8 cellular contexts compared by ENCODE assay signal in the genomic region with DNA sequence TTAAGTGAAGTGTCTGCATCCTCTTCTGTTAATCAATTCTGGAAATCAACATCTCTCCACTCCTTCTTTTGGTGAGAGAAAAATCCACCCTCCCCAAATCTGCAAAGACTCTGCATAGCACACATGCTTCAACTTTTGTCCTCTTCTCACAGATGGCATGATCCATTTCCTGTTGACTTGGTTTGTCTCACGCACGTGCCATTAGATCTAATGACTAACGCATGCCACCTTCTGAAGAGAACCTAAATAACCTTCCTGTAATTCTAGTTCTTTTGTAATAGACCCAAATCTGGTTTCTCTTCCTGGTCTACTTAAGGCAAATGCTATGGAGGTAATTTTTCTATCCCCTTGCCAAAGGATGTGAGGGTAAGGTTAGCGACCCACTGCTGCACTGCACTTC. TPM values are rescaled to one million over a fixed set of nuclear protein-coding genes. Genes with fewer than 3 reads are reported as not detected.
DNase-seq lines count a peak whose midpoint lies in the region; ATAC-seq and TF ChIP-seq lines count a peak whose summit lies in the region.

No MANE protein-coding gene starts in this region.

- TF ChIP-seq CTCF in SU-DHL-6 (IDR thresholded peaks at IDR 0.05; ENCODE audit: insufficient read depth, low read length, poor library complexity, severe bottlenecking) = peak; percentile 57
- TF ChIP-seq CTCF in fibroblast of the aortic adventitia (IDR thresholded peaks at IDR 0.05; ENCODE audit: insufficient read depth, low read length) = no peak

- ATAC-seq in GM18511 (IDR thresholded peaks at IDR 0.05; ENCODE audit: unreplicated experiment) (peak; percentile 79), HG02759 (IDR thresholded peaks at IDR 0.05; ENCODE audit: unreplicated experiment) (peak; percentile 75)

- H3K27me3 ChIP-seq in SU-DHL-6 (ENCODE audit: low read length) = no peaks in the 10 kb centered on the region

- H3K9me2 ChIP-seq in SU-DHL-6 (replicated peaks; ENCODE audit: insufficient read depth, low read length) = no peaks in the 10 kb centered on the region

- no peaks in the 10 kb centered on the region for H3K79me2 ChIP-seq in SU-DHL-6 (ENCODE audit: insufficient read depth, low read length)

- H3F3A ChIP-seq in SU-DHL-6 (ENCODE audit: insufficient read depth) = no peaks in the 10 kb centered on the region; the same call in 1 of the 2 replicates

- H3K36me3 ChIP-seq in SU-DHL-6 (ENCODE audit: low read length) = no peaks in the 10 kb centered on the region

- DNase-seq in fibroblast of the aortic adventitia (ENCODE audit: low read depth) = peak; percentile 19
- DNase-seq in NCI-H2171 treated with DMSO at 0.1 percent for 48 hours (lab: John Stamatoyannopoulos, UW) = no peak
- no peak for DNase-seq in cerebellum (ENCODE audit: low spot score)
- no peak for DNase-seq in amygdala (lab: John Stamatoyannopoulos, UW)
- no peak for DNase-seq in occipital lobe (lab: John Stamatoyannopoulos, UW)

- no peaks in the 10 kb centered on the region for H4K20me1 ChIP-seq in SU-DHL-6 (ENCODE audit: low read depth, low read length)

- peak overlapping the region; percentile 0 for H3K4me3 ChIP-seq in SU-DHL-6 (ENCODE audit: insufficient read depth, low read length, poor library complexity, severe bottlenecking)
- no peak overlapping the region for H3K4me3 ChIP-seq in fibroblast of the aortic adventitia (ENCODE audit: low read depth, low read length)

- peak overlapping the region; percentile 59 for H3K27ac ChIP-seq in SU-DHL-6 (ENCODE audit: low read depth, low read length)

- H3K9me3 ChIP-seq in SU-DHL-6 (ENCODE audit: insufficient read depth, low read length) = no peaks in the 10 kb centered on the region

- H2AFZ ChIP-seq in SU-DHL-6 (ENCODE audit: low read depth, low read length, severe bottlenecking) = peak overlapping the region; percentile 96

- peak overlapping the region; percentile 41 for H3K9ac ChIP-seq in SU-DHL-6 (ENCODE audit: low read length)

- H3K4me2 ChIP-seq in SU-DHL-6 (ENCODE audit: low read depth, low read length, poor library complexity, severe bottlenecking) = peak overlapping the region; percentile 43

RNA-seq across cellular contexts. Expression of gene ATOSA, which starts 51.0 kb away (rescaled TPM):
- total RNA-seq in fibroblast of the aortic adventitia (ENCODE audit: low replicate concordance) (35.8 and 52.6 TPM in 2 replicates), cerebellum (65.0 TPM), occipital lobe (52.4 TPM)

RNA-seq across cellular contexts. Expression of gene ONECUT1, which starts 60.0 kb away (rescaled TPM):
- total RNA-seq in fibroblast of the aortic adventitia (ENCODE audit: low replicate concordance) (not detected in 2 replicates), cerebellum (1.5 TPM), occipital lobe (not detected)
